In genomic region chr18:44789704-44790103, GRCh38 we compare ENCODE assay signal across 9 cellular contexts.
DNase-seq lines count a peak whose midpoint lies in the region; ATAC-seq, FAIRE-seq and TF ChIP-seq lines count a peak whose summit lies in the region.
"Had no signal": no experiment of that assay in that cellular context is flagged by ENCODE, and none has a peak within 500 bp of the region (broad histone marks: within the 10 kb centered on the region; RNA-seq: fewer than 3 reads in every experiment).

No MANE protein-coding gene starts in this region.

- H3K4me3 ChIP-seq in kidney (ENCODE audit: low read length in 2 of 2), result peak overlapping the region; percentile 1 to 10
- H3K4me3 ChIP-seq in skeletal muscle tissue (ENCODE audit: low read length in 3 of 3), result no peak overlapping the region

- H3K27me3 ChIP-seq in skeletal muscle tissue (ENCODE audit: control insufficient read depth in 3 of 3, insufficient read depth in 3 of 3, low read length in 3 of 3), result no peaks in the 10 kb centered on the region

- intact Hi-C loops in kidney (cut with DNase I), result no loop called here

- H3K36me3 ChIP-seq in kidney (ENCODE audit: control insufficient read depth in 1 of 2, insufficient read depth in 2 of 2, low read length in 2 of 2) (no peaks in the 10 kb centered on the region), skeletal muscle tissue (ENCODE audit: control insufficient read depth in 3 of 3, insufficient read depth in 3 of 3, low read length in 3 of 3) (no peaks in the 10 kb centered on the region)

- H3K9ac ChIP-seq in kidney (ENCODE audit: low read length in 2 of 2) (peak overlapping the region in 1 of 2 donors; percentile 57), skeletal muscle tissue (ENCODE audit: low read depth in 1 of 3, low read length in 3 of 3) (peak overlapping the region; percentile 12 to 26 (median 20))

- ATAC-seq in HG03442 (IDR thresholded peaks at IDR 0.05; ENCODE audit: unreplicated experiment), result no peak
- no peak for ATAC-seq in GM19463 (IDR thresholded peaks at IDR 0.05; ENCODE audit: unreplicated experiment)
- no peak for ATAC-seq in GM19035 (IDR thresholded peaks at IDR 0.05; ENCODE audit: unreplicated experiment)

- H3K4me1 ChIP-seq in kidney (ENCODE audit: control insufficient read depth in 1 of 2, insufficient read depth in 1 of 2, low read depth in 1 of 2, low read length in 2 of 2) (peaks cover 31 to 39% of the 10 kb centered on the region in 2 donors), skeletal muscle tissue (ENCODE audit: control insufficient read depth in 3 of 3, insufficient read depth in 3 of 3, low read length in 3 of 3) (peaks cover 63 to 70% (median 67%) of the 10 kb centered on the region in 3 donors)

- FAIRE-seq in kidney (lab: Jason Lieb, UNC), result peak; percentile 53

- H3K9me3 ChIP-seq in kidney (ENCODE audit: control insufficient read depth in 1 of 2, low read length in 2 of 2) (no peaks in the 10 kb centered on the region), skeletal muscle tissue (ENCODE audit: control insufficient read depth in 3 of 3, low read length in 3 of 3) (no peaks in the 10 kb centered on the region)

- peak; percentile 56 for DNase-seq in H4 (ENCODE audit: low spot score)
- peak; percentile 46 for DNase-seq in dedifferentiated amniotic fluid mesenchymal stem cell (ENCODE audit: extremely low spot score)
- DNase-seq in kidney, result peak; percentile 79
- no peak for DNase-seq in activated naive CD4-positive, alpha-beta T cell treated with anti-CD3 and anti-CD28 coated beads, Interleukin-2, amount 50 U/mL, for 16 hours
- DNase-seq: DMS153 had no signal

- no peak for TF ChIP-seq CTCF in kidney (IDR thresholded peaks at IDR 0.05; ENCODE audit: borderline replicate concordance, extremely low read depth, insufficient read depth)

- H3K27ac ChIP-seq in kidney (ENCODE audit: low read depth in 2 of 2, low read length in 2 of 2), result peak overlapping the region; percentile 10 to 58
- peak overlapping the region; percentile 93 for H3K27ac ChIP-seq in skeletal muscle tissue (ENCODE audit: low read depth, low read length)

Comparison
In these comparisons a context has a peak if more than half of its experiments do, and no peak if none do; other contexts are left out.
1. H3K4me3 ChIP-seq: peak in kidney (2 of 2); none in skeletal muscle tissue (0 of 3).